1 cellular context compared by ENCODE assay signal in the genomic region with DNA sequence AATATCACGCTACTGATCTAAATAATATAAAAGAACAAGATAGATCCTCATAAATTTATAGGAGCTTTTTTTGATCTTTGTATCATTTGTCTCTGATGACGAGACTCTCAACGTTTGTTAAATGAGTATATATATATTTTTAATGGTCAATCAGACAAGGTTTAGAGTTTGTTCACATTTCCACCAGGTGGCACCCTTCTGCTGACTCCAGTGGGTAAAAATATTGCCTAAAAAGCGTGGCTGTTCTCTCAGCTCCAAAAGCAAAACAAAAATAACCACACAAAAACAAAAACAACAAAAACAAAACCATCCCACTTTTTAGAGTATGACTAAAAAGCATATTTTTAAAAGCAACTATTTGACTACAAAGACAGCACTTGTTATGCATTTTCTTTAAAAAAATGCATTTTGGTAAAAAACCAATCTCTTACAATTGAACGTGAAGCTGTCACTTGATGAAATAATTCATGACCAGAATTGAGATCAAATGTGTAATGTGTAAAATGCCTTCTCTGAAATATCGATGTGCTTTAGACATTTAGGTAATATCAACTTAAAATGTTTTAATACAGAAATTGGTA.
TF ChIP-seq lines count a peak whose summit lies in the region.

No MANE protein-coding gene starts in this region.

TF ChIP-seq in GM23338, 12 proteins besides CTCF, POLR2A, EP300 and RAD21 (continued from another document):
- TF ChIP-seq, protein P1, sequence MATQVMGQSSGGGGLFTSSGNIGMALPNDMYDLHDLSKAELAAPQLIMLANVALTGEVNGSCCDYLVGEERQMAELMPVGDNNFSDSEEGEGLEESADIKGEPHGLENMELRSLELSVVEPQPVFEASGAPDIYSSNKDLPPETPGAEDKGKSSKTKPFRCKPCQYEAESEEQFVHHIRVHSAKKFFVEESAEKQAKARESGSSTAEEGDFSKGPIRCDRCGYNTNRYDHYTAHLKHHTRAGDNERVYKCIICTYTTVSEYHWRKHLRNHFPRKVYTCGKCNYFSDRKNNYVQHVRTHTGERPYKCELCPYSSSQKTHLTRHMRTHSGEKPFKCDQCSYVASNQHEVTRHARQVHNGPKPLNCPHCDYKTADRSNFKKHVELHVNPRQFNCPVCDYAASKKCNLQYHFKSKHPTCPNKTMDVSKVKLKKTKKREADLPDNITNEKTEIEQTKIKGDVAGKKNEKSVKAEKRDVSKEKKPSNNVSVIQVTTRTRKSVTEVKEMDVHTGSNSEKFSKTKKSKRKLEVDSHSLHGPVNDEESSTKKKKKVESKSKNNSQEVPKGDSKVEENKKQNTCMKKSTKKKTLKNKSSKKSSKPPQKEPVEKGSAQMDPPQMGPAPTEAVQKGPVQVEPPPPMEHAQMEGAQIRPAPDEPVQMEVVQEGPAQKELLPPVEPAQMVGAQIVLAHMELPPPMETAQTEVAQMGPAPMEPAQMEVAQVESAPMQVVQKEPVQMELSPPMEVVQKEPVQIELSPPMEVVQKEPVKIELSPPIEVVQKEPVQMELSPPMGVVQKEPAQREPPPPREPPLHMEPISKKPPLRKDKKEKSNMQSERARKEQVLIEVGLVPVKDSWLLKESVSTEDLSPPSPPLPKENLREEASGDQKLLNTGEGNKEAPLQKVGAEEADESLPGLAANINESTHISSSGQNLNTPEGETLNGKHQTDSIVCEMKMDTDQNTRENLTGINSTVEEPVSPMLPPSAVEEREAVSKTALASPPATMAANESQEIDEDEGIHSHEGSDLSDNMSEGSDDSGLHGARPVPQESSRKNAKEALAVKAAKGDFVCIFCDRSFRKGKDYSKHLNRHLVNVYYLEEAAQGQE (IDR thresholded peaks at IDR 0.05; ENCODE audit: unreplicated experiment), result no peak
- TF ChIP-seq, protein P2, sequence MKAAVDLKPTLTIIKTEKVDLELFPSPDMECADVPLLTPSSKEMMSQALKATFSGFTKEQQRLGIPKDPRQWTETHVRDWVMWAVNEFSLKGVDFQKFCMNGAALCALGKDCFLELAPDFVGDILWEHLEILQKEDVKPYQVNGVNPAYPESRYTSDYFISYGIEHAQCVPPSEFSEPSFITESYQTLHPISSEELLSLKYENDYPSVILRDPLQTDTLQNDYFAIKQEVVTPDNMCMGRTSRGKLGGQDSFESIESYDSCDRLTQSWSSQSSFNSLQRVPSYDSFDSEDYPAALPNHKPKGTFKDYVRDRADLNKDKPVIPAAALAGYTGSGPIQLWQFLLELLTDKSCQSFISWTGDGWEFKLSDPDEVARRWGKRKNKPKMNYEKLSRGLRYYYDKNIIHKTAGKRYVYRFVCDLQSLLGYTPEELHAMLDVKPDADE (IDR thresholded peaks at IDR 0.05), result no peak
- TF ChIP-seq EZH2phosphoT487 (IDR thresholded peaks at IDR 0.05; ENCODE audit: unreplicated experiment), result no peak
- no peak for TF ChIP-seq ZNF331 (CRISPR knock-in tag; IDR thresholded peaks at IDR 0.05; ENCODE audit: low read depth)
- no peak for TF ChIP-seq EZH2 (IDR thresholded peaks at IDR 0.05; ENCODE audit: low read depth, unreplicated experiment)
- TF ChIP-seq JUNB (IDR thresholded peaks at IDR 0.05; ENCODE audit: unreplicated experiment), result no peak
- no peak for TF ChIP-seq CREB1 (CRISPR knock-in tag; IDR thresholded peaks at IDR 0.05; ENCODE audit: low read depth)
- no peak for TF ChIP-seq STAT1 (IDR thresholded peaks at IDR 0.05; ENCODE audit: unreplicated experiment)
